ENCODE assay signal across 20 cellular contexts in the genomic region with DNA sequence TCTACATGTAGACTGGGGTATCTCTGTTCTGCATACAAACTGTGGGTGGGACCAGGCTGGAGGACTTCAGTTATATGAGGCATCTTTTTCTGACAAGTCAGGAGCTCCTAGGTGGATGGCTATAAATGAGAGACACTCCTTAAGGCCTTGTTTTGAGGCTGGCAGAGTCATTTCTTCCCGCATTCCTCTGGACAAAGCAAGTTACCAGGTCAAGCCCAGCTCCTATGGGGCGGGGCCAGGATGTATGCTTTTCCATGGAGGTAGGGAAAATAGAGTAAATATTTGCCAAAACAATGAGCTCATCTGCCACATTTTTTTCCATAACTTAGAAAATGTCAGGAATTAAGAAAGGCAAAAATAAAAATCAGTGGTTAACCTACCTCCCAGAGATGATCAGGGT.
A peak's percentile ranks its signal among the peaks of the same experiment; 100 is the strongest.
DNase-seq lines count a peak whose midpoint lies in the region; ATAC-seq, FAIRE-seq and TF ChIP-seq lines count a peak whose summit lies in the region.
"Had no signal": no experiment of that assay in that cellular context is flagged by ENCODE, and none has a peak within 500 bp of the region (broad histone marks: within the 10 kb centered on the region; RNA-seq: fewer than 3 reads in every experiment).

No MANE protein-coding gene starts in this region.

- CTCF ChIA-PET in A549 (lab: Yijun Ruan, JAX): no interaction called here

- H3K27ac ChIP-seq in A549 (no peak overlapping the region), VCaP (peak overlapping the region; percentile 24)
- H3K27ac ChIP-seq: BLaER1 treated with 17β-estradiol and CSF1 and Interleukin-3, amounts not matched to agents 10 nM and 100 nM had no signal

- no peak for FAIRE-seq in A549 (lab: Jason Lieb, UNC)
- FAIRE-seq: A204.1, GM12892, GM19239, H54 had no signal

- H3K4me1 ChIP-seq in A549: no peaks in the 10 kb centered on the region; the same call in 2 of the 3 replicates
- H3K4me1 ChIP-seq: BE2C; BLaER1 treated with 17β-estradiol and CSF1 and Interleukin-3, amounts not matched to agents 10 nM and 100 nM; HAP-1 had no signal

- TF ChIP-seq EP300 in A549 (IDR thresholded peaks at IDR 0.05): no peak

- no peak for TF ChIP-seq RAD21 in A549 (conservative IDR thresholded peaks at IDR 0.05 in 1 of 2, IDR thresholded peaks at IDR 0.05 in 1 of 2)

- DNase-seq in A549 (ENCODE audit: low read depth in 1 of 2, low spot score in 1 of 2) (peak in 1 of 2 experiments; percentile 69), HuH-7.5 (ENCODE audit: low spot score) (peak; percentile 47), HT-29 (ENCODE audit: low spot score) (no peak)
- DNase-seq: ACHN; AML-193; BE2C; CD4-positive, alpha-beta T cell; CD8-positive, alpha-beta memory T cell; DMS79 treated with DMSO at 0.1 percent for 48 hours; GOT3; HFFc6 had no signal

- TF ChIP-seq CTCF in A549 (IDR thresholded peaks at IDR 0.05) (no peak), VCaP (conservative IDR thresholded peaks at IDR 0.05) (no peak)

- ATAC-seq in A549 (peak in 1 of 2 experiments; percentile 81; a peak in 3 of 6 replicates), GM18520 (IDR thresholded peaks at IDR 0.05; ENCODE audit: unreplicated experiment) (no peak), GM21786 (IDR thresholded peaks at IDR 0.05; ENCODE audit: unreplicated experiment) (no peak)

- H3K9me3 ChIP-seq in A549: no peaks in the 10 kb centered on the region
- H3K9me3 ChIP-seq: BE2C; BLaER1 treated with 17β-estradiol and CSF1 and Interleukin-3, amounts not matched to agents 10 nM and 100 nM; HAP-1 had no signal

- no peak overlapping the region for H3K4me3 ChIP-seq in A549
- H3K4me3 ChIP-seq: BLaER1 treated with 17β-estradiol and CSF1 and Interleukin-3, amounts not matched to agents 10 nM and 100 nM; HAP-1 had no signal

- 0 out of 3 replicates have a peak overlapping the region, but pooled peaks have one; percentile 13 for H3K4me2 ChIP-seq in A549
- H3K4me2 ChIP-seq: BLaER1 treated with 17β-estradiol and CSF1 and Interleukin-3, amounts not matched to agents 10 nM and 100 nM had no signal

- POLR2A ChIA-PET in A549 (lab: Yijun Ruan, JAX): no interaction called here

- WGBS in A549 (ENCODE audit: missing lambda C conversion rate): 28% methylated on average over 2 of the region's 2 CpGs

- TF ChIP-seq POLR2A in A549 (IDR thresholded peaks at IDR 0.05; ENCODE audit: low read length): no peak

TF ChIP-seq in A549, 52 proteins besides CTCF, POLR2A, EP300 and RAD21:
- TF ChIP-seq, protein P1, sequence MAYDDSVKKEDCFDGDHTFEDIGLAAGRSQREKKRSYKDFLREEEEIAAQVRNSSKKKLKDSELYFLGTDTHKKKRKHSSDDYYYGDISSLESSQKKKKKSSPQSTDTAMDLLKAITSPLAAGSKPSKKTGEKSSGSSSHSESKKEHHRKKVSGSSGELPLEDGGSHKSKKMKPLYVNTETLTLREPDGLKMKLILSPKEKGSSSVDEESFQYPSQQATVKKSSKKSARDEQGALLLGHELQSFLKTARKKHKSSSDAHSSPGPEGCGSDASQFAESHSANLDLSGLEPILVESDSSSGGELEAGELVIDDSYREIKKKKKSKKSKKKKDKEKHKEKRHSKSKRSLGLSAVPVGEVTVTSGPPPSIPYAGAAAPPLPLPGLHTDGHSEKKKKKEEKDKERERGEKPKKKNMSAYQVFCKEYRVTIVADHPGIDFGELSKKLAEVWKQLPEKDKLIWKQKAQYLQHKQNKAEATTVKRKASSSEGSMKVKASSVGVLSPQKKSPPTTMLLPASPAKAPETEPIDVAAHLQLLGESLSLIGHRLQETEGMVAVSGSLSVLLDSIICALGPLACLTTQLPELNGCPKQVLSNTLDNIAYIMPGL (CRISPR knock-in tag; IDR thresholded peaks at IDR 0.05; ENCODE audit: borderline replicate concordance): no peak
- TF ChIP-seq FOSB (CRISPR knock-in tag; IDR thresholded peaks at IDR 0.05) (no peak), CBX2 (IDR thresholded peaks at IDR 0.05; ENCODE audit: borderline replicate concordance, low read depth) (no peak), KDM1A (IDR thresholded peaks at IDR 0.05; ENCODE audit: low read depth) (no peak), GATA3 (IDR thresholded peaks at IDR 0.05; ENCODE audit: borderline replicate concordance) (no peak), NPAS2 (CRISPR knock-in tag; IDR thresholded peaks at IDR 0.05; ENCODE audit: borderline replicate concordance) (no peak), HOXB13 (CRISPR knock-in tag; IDR thresholded peaks at IDR 0.05; ENCODE audit: low read depth) (no peak), NFE2L2 (conservative IDR thresholded peaks at IDR 0.05; ENCODE audit: low read length) (no peak), HES2 (IDR thresholded peaks at IDR 0.05) (no peak), SMC3 (IDR thresholded peaks at IDR 0.05) (no peak), KDM5A (IDR thresholded peaks at IDR 0.05) (no peak), FOXS1 (CRISPR knock-in tag; IDR thresholded peaks at IDR 0.05) (no peak), BHLHE40 (IDR thresholded peaks at IDR 0.05; ENCODE audit: low read depth, low read length) (no peak), RCOR1 (IDR thresholded peaks at IDR 0.05; ENCODE audit: low read depth, low read length) (no peak), PHF8 (IDR thresholded peaks at IDR 0.05; ENCODE audit: borderline replicate concordance, low read depth) (no peak), CHD2 (IDR thresholded peaks at IDR 0.05; ENCODE audit: low read length, partially characterized antibody) (no peak)
- TF ChIP-seq, protein P2, sequence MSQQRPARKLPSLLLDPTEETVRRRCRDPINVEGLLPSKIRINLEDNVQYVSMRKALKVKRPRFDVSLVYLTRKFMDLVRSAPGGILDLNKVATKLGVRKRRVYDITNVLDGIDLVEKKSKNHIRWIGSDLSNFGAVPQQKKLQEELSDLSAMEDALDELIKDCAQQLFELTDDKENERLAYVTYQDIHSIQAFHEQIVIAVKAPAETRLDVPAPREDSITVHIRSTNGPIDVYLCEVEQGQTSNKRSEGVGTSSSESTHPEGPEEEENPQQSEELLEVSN (IDR thresholded peaks at IDR 0.05; ENCODE audit: borderline replicate concordance, low read depth): no peak
- TF ChIP-seq, protein P3, sequence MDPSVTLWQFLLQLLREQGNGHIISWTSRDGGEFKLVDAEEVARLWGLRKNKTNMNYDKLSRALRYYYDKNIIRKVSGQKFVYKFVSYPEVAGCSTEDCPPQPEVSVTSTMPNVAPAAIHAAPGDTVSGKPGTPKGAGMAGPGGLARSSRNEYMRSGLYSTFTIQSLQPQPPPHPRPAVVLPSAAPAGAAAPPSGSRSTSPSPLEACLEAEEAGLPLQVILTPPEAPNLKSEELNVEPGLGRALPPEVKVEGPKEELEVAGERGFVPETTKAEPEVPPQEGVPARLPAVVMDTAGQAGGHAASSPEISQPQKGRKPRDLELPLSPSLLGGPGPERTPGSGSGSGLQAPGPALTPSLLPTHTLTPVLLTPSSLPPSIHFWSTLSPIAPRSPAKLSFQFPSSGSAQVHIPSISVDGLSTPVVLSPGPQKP (IDR thresholded peaks at IDR 0.05; ENCODE audit: low read depth, low read length): no peak
